Comparison of ENCODE assay signal across 11 cellular contexts in genomic region chr17:45145035-45145389, GRCh38. TPM values are rescaled to one million over a fixed set of nuclear protein-coding genes. Genes with fewer than 3 reads are reported as not detected.
DNase-seq lines count a peak whose midpoint lies in the region; ATAC-seq and TF ChIP-seq lines count a peak whose summit lies in the region.
"Had no signal": no experiment of that assay in that cellular context is flagged by ENCODE, and none has a peak within 500 bp of the region (broad histone marks: within the 10 kb centered on the region; RNA-seq: fewer than 3 reads in every experiment).

No MANE protein-coding gene starts in this region.

- no peaks in the 10 kb centered on the region for H3K27me3 ChIP-seq in CD4-positive, alpha-beta T cell (ENCODE audit: control insufficient read depth, insufficient read depth, low read length)
- H3K27me3 ChIP-seq in right cardiac atrium (ENCODE audit: control insufficient read depth, insufficient read depth) (no peaks in the 10 kb centered on the region), psoas muscle (ENCODE audit: insufficient read depth in 3 of 3, low read length in 2 of 3) (no peaks in the 10 kb centered on the region)

- H3K4me3 ChIP-seq in right cardiac atrium (ENCODE audit: low read length): no peak overlapping the region
- peak overlapping the region; percentile 63 for H3K4me3 ChIP-seq in psoas muscle

- peaks cover 55% of the 10 kb centered on the region for H3K4me1 Mint-ChIP-seq in CD4-positive, alpha-beta T cell (ENCODE audit: low read depth)
- peaks cover 46% of the 10 kb centered on the region for H3K4me1 Mint-ChIP-seq in activated B cell treated with CpG ODN at 0.5 μM for 24 hours

- no peak for TF ChIP-seq CTCF in CD4-positive, alpha-beta T cell (IDR thresholded peaks at IDR 0.05)
- TF ChIP-seq CTCF in activated B cell treated with CpG ODN at 0.5 μM for 24 hours (IDR thresholded peaks at IDR 0.05) (no peak), psoas muscle (IDR thresholded peaks at IDR 0.05) (no peak)

- H3K27ac ChIP-seq in CD4-positive, alpha-beta T cell (ENCODE audit: low read depth, low read length): no peak overlapping the region
- H3K27ac ChIP-seq in right cardiac atrium (ENCODE audit: low read length): peak overlapping the region; percentile 92
- H3K27ac ChIP-seq in psoas muscle: peak overlapping the region; percentile 88

- no peaks in the 10 kb centered on the region for H3K9me3 ChIP-seq in CD4-positive, alpha-beta T cell (ENCODE audit: control insufficient read depth, low read length)
- no peaks in the 10 kb centered on the region for H3K9me3 ChIP-seq in right cardiac atrium (ENCODE audit: control insufficient read depth, low read length)
- no peaks in the 10 kb centered on the region for H3K9me3 ChIP-seq in psoas muscle

- H3K4me1 ChIP-seq in right cardiac atrium (ENCODE audit: control insufficient read depth, insufficient read depth, low read length) (peaks cover 5% of the 10 kb centered on the region), psoas muscle (peaks cover 10% of the 10 kb centered on the region)

- peak overlapping the region; percentile 59 for H3K27ac Mint-ChIP-seq in CD4-positive, alpha-beta T cell
- H3K27ac Mint-ChIP-seq in activated B cell treated with CpG ODN at 0.5 μM for 24 hours: peak overlapping the region; percentile 41

- 78% methylated on average over 8 of the region's 8 CpGs for WGBS in right cardiac atrium
- WGBS in psoas muscle, 3 donors: 64 to 72% (median 65%) methylated on average over 8 of the region's 8 CpGs

- no peak for ATAC-seq in CD4-positive, alpha-beta T cell (ENCODE audit: poor library complexity)
- ATAC-seq in activated B cell treated with CpG ODN at 0.5 μM for 24 hours (ENCODE audit: low read depth) (no peak), right cardiac atrium (no peak), psoas muscle (no peak), GM21526 (IDR thresholded peaks at IDR 0.05; ENCODE audit: low FRiP score, unreplicated experiment) (no peak), HG03159 (IDR thresholded peaks at IDR 0.05; ENCODE audit: unreplicated experiment) (no peak)

- H3K36me3 ChIP-seq in psoas muscle (ENCODE audit: insufficient read depth in 1 of 2, low read depth in 1 of 2): no peaks in the 10 kb centered on the region

- peak overlapping the region; percentile 73 for H3K4me3 Mint-ChIP-seq in CD4-positive, alpha-beta T cell
- peak overlapping the region; percentile 68 for H3K4me3 Mint-ChIP-seq in activated B cell treated with CpG ODN at 0.5 μM for 24 hours

- POLR2A ChIA-PET in CD4-positive, alpha-beta T cell (lab: Charles Lee): interaction anchor here (0.7 to 10.9 kb wide), 4 partner anchors 9 to 246 kb away, joined by 3 to 630 read pairs (median 72); partner anchors contain the start of genes ACBD4, EFTUD2 and HEXIM2
- POLR2A ChIA-PET in activated B cell treated with CpG ODN at 0.5 μM for 24 hours (lab: Charles Lee): interaction anchor here (0.7 to 8.7 kb wide), 3 partner anchors 8 to 25 kb away, joined by 4 to 200 read pairs (median 36); partner anchors contain the start of genes ACBD4, HEXIM2 and PLCD3

- H3K27me3 Mint-ChIP-seq in CD4-positive, alpha-beta T cell: peaks cover 8% of the 10 kb centered on the region
- no peaks in the 10 kb centered on the region for H3K27me3 Mint-ChIP-seq in activated B cell treated with CpG ODN at 0.5 μM for 24 hours
- H3K27me3 Mint-ChIP-seq: activated naive CD8-positive, alpha-beta T cell had no signal

- intact Hi-C loops in CD4-positive, alpha-beta T cell (cut with DNase I, micrococcal nuclease): loop anchor here (5.0 kb wide), 3 partner anchors 83 to 172 kb away; partner anchors contain the start of genes DCAKD (in 1 of the 2), MAP3K14 (in 1 of the 2) and NMT1 (in 1 of the 2)
- intact Hi-C loops in activated B cell treated with CpG ODN at 0.5 μM for 24 hours (cut with micrococcal nuclease): no loop called here
- intact Hi-C loops in right cardiac atrium (cut with DNase I): loop anchor here in 2 of 4 donors (5.0 to 10.0 kb wide), 2 partner anchors 52 to 170 kb away; partner anchors contain the start of gene MAP3K14 (in 1 of the 2)
- intact Hi-C loops in psoas muscle (cut with DNase I): no loop called here

- H3K36me3 Mint-ChIP-seq in CD4-positive, alpha-beta T cell (ENCODE audit: low read depth): peaks cover 26% of the 10 kb centered on the region
- peaks cover 22% of the 10 kb centered on the region for H3K36me3 Mint-ChIP-seq in activated B cell treated with CpG ODN at 0.5 μM for 24 hours (ENCODE audit: low read depth)
- H3K36me3 Mint-ChIP-seq: activated naive CD8-positive, alpha-beta T cell had no signal

- CTCF ChIA-PET in CD4-positive, alpha-beta T cell (lab: Charles Lee): interaction anchor here (0.7 to 1.8 kb wide), 3 partner anchors 10 to 366 kb away, joined by 3 to 14 read pairs (median 5); partner anchors contain the start of genes ACBD4 and HEXIM2
- CTCF ChIA-PET in activated B cell treated with CpG ODN at 0.5 μM for 24 hours (lab: Charles Lee): interaction anchor here (1.4 to 1.7 kb wide), 2 partner anchors 10 kb away, joined by 12 to 15 read pairs; partner anchors contain the start of gene ACBD4

- H3K9me3 Mint-ChIP-seq in CD4-positive, alpha-beta T cell: no peaks in the 10 kb centered on the region
- H3K9me3 Mint-ChIP-seq in activated B cell treated with CpG ODN at 0.5 μM for 24 hours: no peaks in the 10 kb centered on the region

- no peak for DNase-seq in CD4-positive, alpha-beta T cell
- DNase-seq in activated B cell treated with CpG ODN at 0.5 μM for 24 hours: no peak
- DNase-seq in right cardiac atrium: no peak
- DNase-seq in psoas muscle: peak in 1 of 2 donors; percentile 56
- DNase-seq in NCI-H510A treated with DMSO at 0.1 percent for 48 hours (lab: John Stamatoyannopoulos, UW): no peak
- DNase-seq in effector CD8-positive, alpha-beta T cell (lab: John Stamatoyannopoulos, UW): no peak
- DNase-seq: EL, NCI-H1436 treated with DMSO at 0.1 percent for 48 hours had no signal

RNA-seq across cellular contexts. Expression of gene HEXIM1, which starts 3.3 kb away (rescaled TPM):
- total RNA-seq in CD4-positive, alpha-beta T cell: 10 to 100 TPM; 50.5 to 50.9 TPM
- total RNA-seq in activated B cell treated with CpG ODN at 0.5 μM for 24 hours: 19.5 and 21.5 TPM in 2 replicates
- total RNA-seq in right cardiac atrium: 10 to 100 TPM; 37.1 to 42.6 (median 40.6) TPM
- 21.2 TPM for polyA plus RNA-seq in right cardiac atrium
- total RNA-seq in psoas muscle: 10 to 100 TPM; 21.3 to 52.2 (median 31.5) TPM
- 100 to 1,000 TPM in 1 of 3 donors, 10 to 100 TPM in 1, 1 to 10 TPM in 1; 9.5 to 127 (median 22.0) TPM for polyA plus RNA-seq in psoas muscle

RNA-seq across cellular contexts. Expression of gene ACBD4, which starts 9.5 kb away (rescaled TPM):
- total RNA-seq in CD4-positive, alpha-beta T cell: 10 to 100 TPM; 24.8 to 26.3 TPM
- total RNA-seq in activated B cell treated with CpG ODN at 0.5 μM for 24 hours (20.1 and 20.6 TPM in 2 replicates), right cardiac atrium (10 to 100 TPM; 11.9 to 14.8 (median 12.6) TPM), psoas muscle (1 to 10 TPM; 3.9 to 8.2 (median 5.1) TPM)
- polyA plus RNA-seq in right cardiac atrium (12.0 TPM), psoas muscle (1 to 10 TPM; 2.7 to 5.2 (median 4.4) TPM)

RNA-seq across cellular contexts. Expression of gene PLCD3, which starts 12.7 kb away (rescaled TPM):
- total RNA-seq in CD4-positive, alpha-beta T cell: 1 to 10 TPM; 1.8 to 2.4 TPM
- total RNA-seq in activated B cell treated with CpG ODN at 0.5 μM for 24 hours: 0.61 and 1.4 TPM in 2 replicates
- 100 to 1,000 TPM in 3 of 4 donors, 10 to 100 TPM in 1; 94.2 to 164 (median 138) TPM for total RNA-seq in right cardiac atrium
- 100 TPM for polyA plus RNA-seq in right cardiac atrium
- total RNA-seq in psoas muscle: 100 to 1,000 TPM in 2 of 4 donors, 10 to 100 TPM in 2; 69.8 to 217 (median 122) TPM
- 100 to 1,000 TPM in 2 of 3 donors, 10 to 100 TPM in 1; 57.0 to 171 (median 170) TPM for polyA plus RNA-seq in psoas muscle

RNA-seq across cellular contexts. Expression of gene HEXIM2, which starts 16.7 kb away (rescaled TPM):
- 1 to 10 TPM; 1.3 to 1.5 TPM for total RNA-seq in CD4-positive, alpha-beta T cell
- total RNA-seq in activated B cell treated with CpG ODN at 0.5 μM for 24 hours: 8.9 and 11.1 TPM in 2 replicates
- 1 to 10 TPM; 3.5 to 8.2 (median 6.6) TPM for total RNA-seq in right cardiac atrium
- polyA plus RNA-seq in right cardiac atrium: 6.5 TPM
- 10 to 100 TPM; 13.7 to 47.1 (median 33.4) TPM for total RNA-seq in psoas muscle
- polyA plus RNA-seq in psoas muscle: 10 to 100 TPM in 2 of 3 donors, 1 to 10 TPM in 1; 8.2 to 69.5 (median 62.7) TPM

Comparison
In these comparisons a context has a peak if more than half of its experiments do, and no peak if none do; other contexts are left out.
1. RNA of gene PLCD3, which starts 12.7 kb away (total RNA-seq): 69.8 to 217 TPM in psoas muscle and 94.2 to 164 TPM in right cardiac atrium; 1.8 to 2.4 TPM in CD4-positive, alpha-beta T cell and 0.61 to 1.4 TPM in activated B cell treated with CpG ODN at 0.5 μM for 24 hours; every median in the first group is over 10 times any median in the second.
2. intact Hi-C loops: an anchor here in CD4-positive, alpha-beta T cell (5.0 kb wide); none called in activated B cell treated with CpG ODN at 0.5 μM for 24 hours and psoas muscle.